ENCODE assay signal across 1 cellular context in genomic region chr20:13638496-13639477, GRCh38.
TF ChIP-seq lines count a peak whose summit lies in the region.

Gene TASP1, minus strand, starts transcription at chr20:13638932. Its CDS starts 8,854 bp downstream, at chr20:13630078.

TF ChIP-seq in GM12878, 131 proteins besides CTCF, POLR2A, EP300 and RAD21 (continued from another document and continues in another):
- TF ChIP-seq REST (IDR thresholded peaks at IDR 0.05; ENCODE audit: low read depth, low read length) (no peak), YY1 (IDR thresholded peaks at IDR 0.05; ENCODE audit: low read depth, low read length) (no peak), IRF3 (IDR thresholded peaks at IDR 0.05) (no peak), RB1 (IDR thresholded peaks at IDR 0.05; ENCODE audit: borderline replicate concordance) (no peak; the same call in 1 of the 2 replicates), SMARCA5 (IDR thresholded peaks at IDR 0.05) (no peak), MEF2B (IDR thresholded peaks at IDR 0.05; ENCODE audit: partially characterized antibody, poor library complexity, severe bottlenecking) (peak; percentile 27), BHLHE40 (IDR thresholded peaks at IDR 0.05; ENCODE audit: borderline replicate concordance in 1 of 2, low read depth in 2 of 2, low read length in 1 of 2) (peak in 1 of 2 experiments; percentile 41; a peak in 2 of 4 replicates), ZBTB40 (IDR thresholded peaks at IDR 0.05; ENCODE audit: borderline replicate concordance) (peak; percentile 93), KLF5 (IDR thresholded peaks at IDR 0.05; ENCODE audit: partially characterized antibody) (no peak), ZSCAN29 (IDR thresholded peaks at IDR 0.05) (no peak), ETV6 (conservative IDR thresholded peaks at IDR 0.05 in 1 of 2, IDR thresholded peaks at IDR 0.05 in 1 of 2; ENCODE audit: borderline replicate concordance in 1 of 2, low read depth in 1 of 2) (no peak), NR2C1 (IDR thresholded peaks at IDR 0.05) (peak; percentile 88), ATF7 (IDR thresholded peaks at IDR 0.05; ENCODE audit: low read depth) (no peak; the same call in 1 of the 2 replicates), RBBP5 (conservative IDR thresholded peaks at IDR 0.05) (no peak), EGR1 (IDR thresholded peaks at IDR 0.05; ENCODE audit: borderline replicate concordance in 1 of 2, low read depth in 2 of 2, low read length in 2 of 2) (peak in 1 of 2 experiments; percentile 37; a peak in 1 of 3 replicates), TAF1 (IDR thresholded peaks at IDR 0.05; ENCODE audit: borderline replicate concordance, low read depth, low read length) (peak; percentile 74; the same call in 1 of the 2 replicates), PML (IDR thresholded peaks at IDR 0.05; ENCODE audit: low read length) (no peak), DPF2 (IDR thresholded peaks at IDR 0.05) (no peak; the same call in 1 of the 2 replicates), ZNF24 (IDR thresholded peaks at IDR 0.05) (no peak), BCL11A (IDR thresholded peaks at IDR 0.05; ENCODE audit: low read depth, low read length) (no peak), SKIL (IDR thresholded peaks at IDR 0.05; ENCODE audit: low read depth, poor library complexity, severe bottlenecking) (no peak), NR2F1 (conservative IDR thresholded peaks at IDR 0.05) (no peak), WRNIP1 (IDR thresholded peaks at IDR 0.05; ENCODE audit: borderline replicate concordance, low read depth, low read length) (no peak), ZNF207 (IDR thresholded peaks at IDR 0.05; ENCODE audit: borderline replicate concordance) (no peak), PRDM15 (CRISPR knock-in tag; IDR thresholded peaks at IDR 0.05) (no peak), BRCA1 (IDR thresholded peaks at IDR 0.05; ENCODE audit: low read depth, low read length) (no peak), ZNF217 (IDR thresholded peaks at IDR 0.05) (no peak), SIX5 (IDR thresholded peaks at IDR 0.05; ENCODE audit: low read depth, low read length, severe bottlenecking) (peak; percentile 15), IKZF2 (IDR thresholded peaks at IDR 0.05) (no peak), CHD4 (IDR thresholded peaks at IDR 0.05) (no peak), BCLAF1 (IDR thresholded peaks at IDR 0.05) (no peak), TCF12 (IDR thresholded peaks at IDR 0.05; ENCODE audit: low read depth, low read length) (no peak), STAT3 (IDR thresholded peaks at IDR 0.05; ENCODE audit: low read depth, low read length) (no peak), MTA2 (IDR thresholded peaks at IDR 0.05; ENCODE audit: low read depth) (no peak), CEBPB (IDR thresholded peaks at IDR 0.05; ENCODE audit: borderline replicate concordance in 1 of 2, low read depth in 2 of 2, low read length in 2 of 2) (no peak), ATF3 (IDR thresholded peaks at IDR 0.05; ENCODE audit: borderline replicate concordance, extremely low read depth, low read depth, low read length) (peak; percentile 69; the same call in 1 of the 2 replicates), IRF5 (IDR thresholded peaks at IDR 0.05; ENCODE audit: borderline replicate concordance) (no peak), SUPT20H (IDR thresholded peaks at IDR 0.05; ENCODE audit: borderline replicate concordance, control insufficient read depth, low read depth, low read length) (no peak), SMC3 (IDR thresholded peaks at IDR 0.05; ENCODE audit: borderline replicate concordance, low read length) (no peak), MAX (IDR thresholded peaks at IDR 0.05; ENCODE audit: low read depth, low read length) (peak; percentile 59; the same call in 1 of the 2 replicates)
